In the genomic region with DNA sequence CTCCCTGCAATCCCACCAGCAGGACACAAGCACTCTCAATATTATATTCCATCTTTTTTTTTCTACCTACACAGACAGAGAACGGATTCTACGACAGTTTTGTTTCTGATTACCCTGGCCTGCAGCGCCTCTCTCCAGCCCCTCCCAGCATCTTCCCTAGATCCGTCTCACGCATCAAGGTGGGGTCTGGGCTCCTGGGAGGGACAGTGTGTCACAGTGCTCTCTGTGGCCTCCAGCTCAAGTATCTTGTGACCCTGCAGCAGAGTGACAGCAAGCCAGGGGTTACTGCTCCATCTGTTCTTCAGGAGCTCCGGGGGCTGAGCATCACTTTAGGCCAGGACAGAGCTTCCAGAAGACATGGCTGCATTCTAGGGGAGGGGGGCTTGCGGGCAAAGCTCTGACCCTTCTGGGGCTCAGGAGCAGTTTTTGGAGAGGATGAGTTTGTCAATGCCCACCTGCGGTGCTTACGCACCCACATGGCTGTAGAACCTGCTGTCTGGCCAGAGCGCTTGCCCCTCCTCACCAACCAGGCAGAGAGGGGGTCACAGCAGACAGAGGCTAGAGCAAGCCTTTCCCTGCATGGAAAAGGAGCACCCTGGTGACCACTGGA, we compare ENCODE assay signal across 1 cellular context.
TF ChIP-seq lines count a peak whose summit lies in the region.

No MANE protein-coding gene starts in this region.

TF ChIP-seq in K562, 482 proteins besides CTCF, POLR2A, EP300 and RAD21 (continued from another document):
- TF ChIP-seq ZNF407 (IDR thresholded peaks at IDR 0.05; ENCODE audit: low read depth) (no peak), PHTF2 (CRISPR knock-in tag; IDR thresholded peaks at IDR 0.05) (no peak), KHSRP (IDR thresholded peaks at IDR 0.05) (no peak), HINFP (tag; conservative IDR thresholded peaks at IDR 0.05; ENCODE audit: low read depth) (no peak), SREBF2 (CRISPR knock-in tag; IDR thresholded peaks at IDR 0.05) (no peak), CHCHD3 (CRISPR knock-in tag; IDR thresholded peaks at IDR 0.05) (no peak), ZNF165 (CRISPR knock-in tag; IDR thresholded peaks at IDR 0.05; ENCODE audit: borderline replicate concordance) (no peak), ZNF609 (CRISPR knock-in tag; IDR thresholded peaks at IDR 0.05; ENCODE audit: borderline replicate concordance) (no peak), AFF4 (CRISPR knock-in tag; IDR thresholded peaks at IDR 0.05) (no peak), ZNF696 (CRISPR knock-in tag; conservative IDR thresholded peaks at IDR 0.05) (no peak)
